Comparison of ENCODE assay signal across 1 cellular context in the genomic region with DNA sequence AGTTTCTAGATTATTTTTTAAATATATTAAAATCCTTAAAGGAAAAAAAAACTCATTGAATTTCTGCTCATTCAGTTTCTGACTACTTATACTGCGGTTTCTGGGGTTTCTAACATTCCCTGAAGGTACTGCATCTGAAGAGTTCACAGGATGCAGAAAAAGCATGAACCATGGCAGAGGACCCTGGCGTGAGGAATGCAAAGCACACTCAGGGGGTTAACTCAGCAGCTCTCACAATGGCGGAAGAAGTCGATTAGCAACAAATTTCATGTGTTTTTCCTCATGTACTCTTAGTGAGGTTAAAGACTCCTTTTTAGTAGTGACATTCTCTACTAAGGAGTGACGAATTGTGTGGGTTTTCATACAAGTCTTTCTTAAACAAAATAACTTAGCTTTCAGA.
TF ChIP-seq lines count a peak whose summit lies in the region.

No MANE protein-coding gene starts in this region.

TF ChIP-seq in HepG2, 621 proteins besides CTCF, POLR2A, EP300 and RAD21:
- TF ChIP-seq PCBP2 (optimal IDR thresholded peaks at IDR 0.05; ENCODE audit: low read depth, low read length, poor library complexity, severe bottlenecking), result no peak
- no peak for TF ChIP-seq ATF7-NPFF (CRISPR knock-in tag; IDR thresholded peaks at IDR 0.05; ENCODE audit: low read depth)
- no peak for TF ChIP-seq ZNF101 (CRISPR knock-in tag; IDR thresholded peaks at IDR 0.05; ENCODE audit: borderline replicate concordance, low read depth)
- no peak for TF ChIP-seq AGO2 (optimal IDR thresholded peaks at IDR 0.05; ENCODE audit: low read depth, low read length)
- TF ChIP-seq MAFG (CRISPR knock-in tag; IDR thresholded peaks at IDR 0.05), result no peak
- no peak for TF ChIP-seq ZNF772 (CRISPR knock-in tag; IDR thresholded peaks at IDR 0.05)
- TF ChIP-seq, protein P1, sequence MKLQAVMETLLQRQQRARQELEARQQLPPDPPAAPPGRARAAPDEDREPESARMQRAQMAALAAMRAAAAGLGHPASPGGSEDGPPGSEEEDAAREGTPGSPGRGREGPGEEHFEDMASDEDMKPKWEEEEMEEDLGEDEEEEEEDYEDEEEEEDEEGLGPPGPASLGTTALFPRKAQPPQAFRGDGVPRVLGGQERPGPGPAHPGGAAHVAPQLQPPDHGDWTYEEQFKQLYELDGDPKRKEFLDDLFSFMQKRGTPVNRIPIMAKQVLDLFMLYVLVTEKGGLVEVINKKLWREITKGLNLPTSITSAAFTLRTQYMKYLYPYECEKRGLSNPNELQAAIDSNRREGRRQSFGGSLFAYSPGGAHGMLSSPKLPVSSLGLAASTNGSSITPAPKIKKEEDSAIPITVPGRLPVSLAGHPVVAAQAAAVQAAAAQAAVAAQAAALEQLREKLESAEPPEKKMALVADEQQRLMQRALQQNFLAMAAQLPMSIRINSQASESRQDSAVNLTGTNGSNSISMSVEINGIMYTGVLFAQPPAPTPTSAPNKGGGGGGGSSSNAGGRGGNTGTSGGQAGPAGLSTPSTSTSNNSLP (IDR thresholded peaks at IDR 0.05; ENCODE audit: low read depth, low read length), result no peak
- no peak for TF ChIP-seq DNMT1 (CRISPR knock-in tag; IDR thresholded peaks at IDR 0.05)
- TF ChIP-seq HNRNPK (IDR thresholded peaks at IDR 0.05; ENCODE audit: low read depth, low read length, poor library complexity, severe bottlenecking), result no peak
- TF ChIP-seq GRHL1 (CRISPR knock-in tag; conservative IDR thresholded peaks at IDR 0.05), result no peak
